10 cellular contexts compared by ENCODE assay signal in genomic region chr12:121239704-121240420, GRCh38. TPM values are rescaled to one million over a fixed set of nuclear protein-coding genes. Genes with fewer than 3 reads are reported as not detected.
DNase-seq lines count a peak whose midpoint lies in the region; ATAC-seq and TF ChIP-seq lines count a peak whose summit lies in the region.
"Had no signal": no experiment of that assay in that cellular context is flagged by ENCODE, and none has a peak within 500 bp of the region (broad histone marks: within the 10 kb centered on the region; RNA-seq: fewer than 3 reads in every experiment).

No MANE protein-coding gene starts in this region.

- no peak for ATAC-seq in lower lobe of right lung

- H3K4me1 ChIP-seq in lower lobe of right lung (peaks cover 42% of the 10 kb centered on the region), thymus (ENCODE audit: control insufficient read depth, insufficient read depth, low read length) (peaks cover 33% of the 10 kb centered on the region)

- peak overlapping the region; percentile 63 for H3K4me3 Mint-ChIP-seq in activated naive CD4-positive, alpha-beta T cell treated with anti-CD3 and anti-CD28 coated beads, Interleukin-2, amount 10 ng/mL, durations not matched to agents 7 days and 5 days
- H3K4me3 Mint-ChIP-seq in activated T-helper 1 cell treated with anti-CD3 and anti-CD28 coated beads, Interleukin-12 subunit alpha, Interleukin-12 subunit beta, Interleukin-2, Interleukin-4 antibody, amounts not matched to agents 30 ng/mL and 10 ng/mL and 1 ng/mL, durations not matched to agents 14 hours and 24 hours and 36 hours: peak overlapping the region; percentile 73

- no peaks in the 10 kb centered on the region for H3K27me3 ChIP-seq in lower lobe of right lung (ENCODE audit: low read depth)
- no peaks in the 10 kb centered on the region for H3K27me3 ChIP-seq in thymus (ENCODE audit: control insufficient read depth, insufficient read depth)

- H3K4me3 ChIP-seq in lower lobe of right lung (peak overlapping the region; percentile 29), thymus (ENCODE audit: low read length) (no peak overlapping the region)

- CTCF ChIA-PET in activated naive CD4-positive, alpha-beta T cell treated with anti-CD3 and anti-CD28 coated beads, Interleukin-2, amount 10 ng/mL, durations not matched to agents 7 days and 5 days (lab: Charles Lee): interaction anchor here (0.9 to 2.4 kb wide), 3 partner anchors 9 to 56 kb away, joined by 3 to 19 read pairs (median 5); no protein-coding TSS in a partner anchor

- DNase-seq in activated naive CD4-positive, alpha-beta T cell treated with anti-CD3 and anti-CD28 coated beads, Interleukin-2, amount 10 ng/mL, durations not matched to agents 7 days and 5 days: no peak
- DNase-seq in activated naive CD4-positive, alpha-beta T cell (lab: John Stamatoyannopoulos, UW): no peak
- no peak for DNase-seq in activated T-helper 1 cell treated with anti-CD3 and anti-CD28 coated beads, Interleukin-12 subunit alpha, Interleukin-12 subunit beta, Interleukin-2, Interleukin-4 antibody, amounts not matched to agents 30 ng/mL and 10 ng/mL and 1 ng/mL, durations not matched to agents 14 hours and 24 hours and 36 hours (ENCODE audit: low spot score)
- no peak for DNase-seq in lower lobe of right lung
- DNase-seq in OCI-M1 (lab: John Stamatoyannopoulos, UW): no peak
- no peak for DNase-seq in NCI-H1417 (lab: John Stamatoyannopoulos, UW)
- DNase-seq in GM13977 (ENCODE audit: low spot score): no peak
- DNase-seq: NCI-H69 had no signal

- H3K36me3 ChIP-seq in lower lobe of right lung (peaks cover 66% of the 10 kb centered on the region), thymus (ENCODE audit: control insufficient read depth, insufficient read depth) (peaks cover 18% of the 10 kb centered on the region)

- no peaks in the 10 kb centered on the region for H3K9me3 Mint-ChIP-seq in activated naive CD4-positive, alpha-beta T cell treated with anti-CD3 and anti-CD28 coated beads, Interleukin-2, amount 10 ng/mL, durations not matched to agents 7 days and 5 days
- no peaks in the 10 kb centered on the region for H3K9me3 Mint-ChIP-seq in activated T-helper 1 cell treated with anti-CD3 and anti-CD28 coated beads, Interleukin-12 subunit alpha, Interleukin-12 subunit beta, Interleukin-2, Interleukin-4 antibody, amounts not matched to agents 30 ng/mL and 10 ng/mL and 1 ng/mL, durations not matched to agents 14 hours and 24 hours and 36 hours

- H3K36me3 Mint-ChIP-seq in activated naive CD4-positive, alpha-beta T cell treated with anti-CD3 and anti-CD28 coated beads, Interleukin-2, amount 10 ng/mL, durations not matched to agents 7 days and 5 days: peaks cover 50% of the 10 kb centered on the region
- H3K36me3 Mint-ChIP-seq in activated T-helper 1 cell treated with anti-CD3 and anti-CD28 coated beads, Interleukin-12 subunit alpha, Interleukin-12 subunit beta, Interleukin-2, Interleukin-4 antibody, amounts not matched to agents 30 ng/mL and 10 ng/mL and 1 ng/mL, durations not matched to agents 14 hours and 24 hours and 36 hours (ENCODE audit: low read depth): peaks cover 27% of the 10 kb centered on the region

- in situ Hi-C loops in GM13977 (cut with MboI; ENCODE audit: low pct_unique_long_range_greater_than_20kb, low sequenced_read_pairs, unreplicated experiment): no loop called here

- intact Hi-C loops in activated T-helper 1 cell treated with anti-CD3 and anti-CD28 coated beads, Interleukin-12 subunit alpha, Interleukin-12 subunit beta, Interleukin-2, Interleukin-4 antibody, amounts not matched to agents 30 ng/mL and 10 ng/mL and 1 ng/mL, durations not matched to agents 14 hours and 24 hours and 36 hours (cut with micrococcal nuclease): loop anchor here (2.0 to 5.0 kb wide), 2 partner anchors 15 to 57 kb away; partner anchors contain the start of gene CAMKK2
- intact Hi-C loops in lower lobe of right lung (cut with DNase I): no loop called here

- no peak for TF ChIP-seq CTCF in lower lobe of right lung (IDR thresholded peaks at IDR 0.05)
- no peak for TF ChIP-seq CTCF in GM13977 (IDR thresholded peaks at IDR 0.05; ENCODE audit: extremely low read depth, insufficient read depth, missing control alignments)

- peak overlapping the region; percentile 93 for H3K27ac Mint-ChIP-seq in activated naive CD4-positive, alpha-beta T cell treated with anti-CD3 and anti-CD28 coated beads, Interleukin-2, amount 10 ng/mL, durations not matched to agents 7 days and 5 days
- H3K27ac Mint-ChIP-seq in activated T-helper 1 cell treated with anti-CD3 and anti-CD28 coated beads, Interleukin-12 subunit alpha, Interleukin-12 subunit beta, Interleukin-2, Interleukin-4 antibody, amounts not matched to agents 30 ng/mL and 10 ng/mL and 1 ng/mL, durations not matched to agents 14 hours and 24 hours and 36 hours: peak overlapping the region; percentile 92

- H3K27ac ChIP-seq in lower lobe of right lung: peak overlapping the region; percentile 64
- H3K27ac ChIP-seq in thymus (ENCODE audit: low read depth): peak overlapping the region; percentile 91
- H3K27ac ChIP-seq: KMS-11 had no signal

- no peaks in the 10 kb centered on the region for H3K9me3 ChIP-seq in lower lobe of right lung
- no peaks in the 10 kb centered on the region for H3K9me3 ChIP-seq in thymus (ENCODE audit: control insufficient read depth)

- 81% methylated on average over 12 of the region's 12 CpGs for WGBS in thymus

- H3K27me3 Mint-ChIP-seq in activated naive CD4-positive, alpha-beta T cell treated with anti-CD3 and anti-CD28 coated beads, Interleukin-2, amount 10 ng/mL, durations not matched to agents 7 days and 5 days: no peaks in the 10 kb centered on the region
- H3K27me3 Mint-ChIP-seq in activated T-helper 1 cell treated with anti-CD3 and anti-CD28 coated beads, Interleukin-12 subunit alpha, Interleukin-12 subunit beta, Interleukin-2, Interleukin-4 antibody, amounts not matched to agents 30 ng/mL and 10 ng/mL and 1 ng/mL, durations not matched to agents 14 hours and 24 hours and 36 hours (ENCODE audit: insufficient read depth): no peaks in the 10 kb centered on the region

- peaks cover 47% of the 10 kb centered on the region for H3K4me1 Mint-ChIP-seq in activated naive CD4-positive, alpha-beta T cell treated with anti-CD3 and anti-CD28 coated beads, Interleukin-2, amount 10 ng/mL, durations not matched to agents 7 days and 5 days
- peaks cover 30% of the 10 kb centered on the region for H3K4me1 Mint-ChIP-seq in activated T-helper 1 cell treated with anti-CD3 and anti-CD28 coated beads, Interleukin-12 subunit alpha, Interleukin-12 subunit beta, Interleukin-2, Interleukin-4 antibody, amounts not matched to agents 30 ng/mL and 10 ng/mL and 1 ng/mL, durations not matched to agents 14 hours and 24 hours and 36 hours (ENCODE audit: low read depth)

RNA-seq across cellular contexts. Expression of gene P2RX4, which starts 29.9 kb away (rescaled TPM):
- 22.8 and 25.3 TPM in 2 replicates for total RNA-seq in activated T-helper 1 cell treated with anti-CD3 and anti-CD28 coated beads, Interleukin-12 subunit alpha, Interleukin-12 subunit beta, Interleukin-2, Interleukin-4 antibody, amounts not matched to agents 30 ng/mL and 10 ng/mL and 1 ng/mL, durations not matched to agents 14 hours and 24 hours and 36 hours
- total RNA-seq in lower lobe of right lung: 65.8 TPM
- 15.2 TPM for polyA plus RNA-seq in thymus

RNA-seq across cellular contexts. Expression of gene CAMKK2, which starts 56.6 kb away (rescaled TPM):
- 38.1 and 41.0 TPM in 2 replicates for total RNA-seq in activated T-helper 1 cell treated with anti-CD3 and anti-CD28 coated beads, Interleukin-12 subunit alpha, Interleukin-12 subunit beta, Interleukin-2, Interleukin-4 antibody, amounts not matched to agents 30 ng/mL and 10 ng/mL and 1 ng/mL, durations not matched to agents 14 hours and 24 hours and 36 hours
- 40.4 TPM for total RNA-seq in lower lobe of right lung
- polyA plus RNA-seq in thymus: 14.0 TPM
